In the genomic region with DNA sequence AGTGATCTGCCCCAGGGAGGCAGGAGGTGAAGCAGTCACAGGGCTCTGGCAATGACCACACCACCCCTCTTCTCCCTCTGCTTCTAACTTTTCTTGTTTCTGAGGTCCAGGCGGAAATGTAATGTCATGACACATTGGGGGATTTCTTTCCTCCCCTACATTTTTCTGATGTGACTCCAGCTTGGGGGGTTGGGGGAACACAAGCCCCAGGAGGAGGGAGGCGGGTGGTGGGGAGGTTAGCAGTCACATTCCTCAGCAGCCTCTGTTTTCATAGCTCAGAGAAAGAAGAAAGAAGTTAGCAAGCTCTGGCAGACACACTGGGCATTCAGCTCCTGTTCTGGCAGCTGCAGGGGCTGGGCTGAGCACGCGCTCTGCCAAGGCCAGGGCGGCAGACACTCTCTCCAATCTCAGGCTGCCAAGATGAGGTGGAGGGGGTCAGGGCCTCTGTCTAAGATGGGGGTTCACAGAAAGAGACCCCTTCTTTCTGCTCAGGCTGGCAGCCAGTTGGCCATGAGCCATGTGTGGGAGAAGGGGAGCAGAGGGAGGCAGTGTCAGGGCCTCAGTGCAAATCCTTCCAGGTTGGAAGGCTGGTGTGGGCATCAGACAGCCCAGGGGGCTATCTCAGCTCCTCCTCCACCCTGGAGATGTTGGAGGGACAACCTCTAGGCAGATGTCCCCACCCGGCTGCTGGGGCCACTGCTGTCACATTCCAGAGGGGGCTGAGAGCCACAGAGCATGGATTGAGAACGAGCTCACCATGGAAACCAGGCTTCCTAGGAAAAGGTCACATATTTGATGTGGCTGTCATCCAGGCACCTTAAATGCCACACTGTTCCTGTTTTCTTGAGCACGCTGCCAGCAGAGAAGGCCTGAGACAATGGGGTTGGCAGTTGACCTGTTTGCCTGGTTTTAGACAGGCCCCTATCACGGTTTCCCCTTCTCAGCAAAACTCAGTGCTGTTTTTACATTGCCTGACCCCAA, we compare ENCODE assay signal across 10 cellular contexts. TPM values are rescaled to one million over a fixed set of nuclear protein-coding genes. Genes with fewer than 3 reads are reported as not detected.
A peak's percentile ranks its signal among the peaks of the same experiment; 100 is the strongest.
DNase-seq lines count a peak whose midpoint lies in the region; ATAC-seq, FAIRE-seq and TF ChIP-seq lines count a peak whose summit lies in the region.
"Had no signal": no experiment of that assay in that cellular context is flagged by ENCODE, and none has a peak within 500 bp of the region (broad histone marks: within the 10 kb centered on the region; RNA-seq: fewer than 3 reads in every experiment).

No MANE protein-coding gene starts in this region.

- no peaks in the 10 kb centered on the region for H3K27me3 ChIP-seq in ectodermal cell (ENCODE audit: control insufficient read depth, insufficient read depth, low read length, poor library complexity, severe bottlenecking)
- H3K27me3 ChIP-seq in mucosa of stomach (ENCODE audit: control insufficient read depth, insufficient read depth, low read length), result no peaks in the 10 kb centered on the region

- no peaks in the 10 kb centered on the region for H3K9me3 ChIP-seq in ectodermal cell (ENCODE audit: control insufficient read depth, low read length)
- H3K9me3 ChIP-seq in mucosa of stomach (ENCODE audit: control insufficient read depth, low read length), result no peaks in the 10 kb centered on the region

- H3K27ac ChIP-seq in ectodermal cell (ENCODE audit: insufficient read depth, low read depth, low read length, poor library complexity, severe bottlenecking), result peak overlapping the region; percentile 72

- H3K9ac ChIP-seq in mucosa of stomach (ENCODE audit: low read length), result peak overlapping the region; percentile 5

- no peak for DNase-seq in Right ventricle myocardium inferior (ENCODE audit: missing footprints)
- DNase-seq in cardiac septum (ENCODE audit: low spot score), result no peak
- DNase-seq in activated CD4-positive, alpha-beta T cell treated with anti-CD3 and anti-CD28 coated beads, Interleukin-2, amount 50 U/mL, for 48 hours, result no peak
- DNase-seq in D721Med (ENCODE audit: insufficient read length, low spot score), result no peak

- FAIRE-seq in D721Med (lab: Jason Lieb, UNC), result no peak
- FAIRE-seq: islet of Langerhans had no signal

- H3K4me1 ChIP-seq in ectodermal cell (ENCODE audit: control insufficient read depth, insufficient read depth, low read length), result peaks cover 21% of the 10 kb centered on the region
- peaks cover 28% of the 10 kb centered on the region for H3K4me1 ChIP-seq in mucosa of stomach (ENCODE audit: control insufficient read depth, insufficient read depth, low read length)

- 70 to 73% methylated on average over 9 of the region's 9 CpGs for WGBS in ectodermal cell, 2 experiments

- ATAC-seq in Right ventricle myocardium inferior (peak; percentile 73), GM18498 (IDR thresholded peaks at IDR 0.05; ENCODE audit: unreplicated experiment) (no peak), HG03432 (IDR thresholded peaks at IDR 0.05; ENCODE audit: unreplicated experiment) (no peak)

- no peaks in the 10 kb centered on the region for H3K36me3 ChIP-seq in ectodermal cell (ENCODE audit: control insufficient read depth, insufficient read depth, low read length)
- H3K36me3 ChIP-seq in mucosa of stomach (ENCODE audit: control insufficient read depth, insufficient read depth, low read length), result no peaks in the 10 kb centered on the region

- intact Hi-C loops in Right ventricle myocardium inferior (cut with DNase I) (no loop called here), cardiac septum (cut with DNase I) (no loop called here)

- TF ChIP-seq CTCF in D721Med (IDR thresholded peaks at IDR 0.05; ENCODE audit: insufficient read depth, missing control alignments), result no peak

- H3K4me3 ChIP-seq in ectodermal cell (ENCODE audit: insufficient read depth, low read depth, low read length) (peak overlapping the region; percentile 10), mucosa of stomach (ENCODE audit: low read length) (no peak overlapping the region)

RNA-seq across cellular contexts. Expression of a gene that starts 20.1 kb away (rescaled TPM):
- total RNA-seq in Right ventricle myocardium inferior, result 80.6 TPM
- 71.7 TPM for total RNA-seq in cardiac septum
- 77.4 TPM for polyA plus RNA-seq in ectodermal cell (2013, experiment 1 of 4)
- polyA plus RNA-seq in ectodermal cell (2013, experiment 2 of 4), result 77.8 TPM
- 71.6 TPM for polyA plus RNA-seq in ectodermal cell (2013, experiment 3 of 4)
- 75.4 TPM for polyA plus RNA-seq in ectodermal cell (2013, experiment 4 of 4)

RNA-seq across cellular contexts. Expression of a gene that starts 23.4 kb away (rescaled TPM):
- 20.2 TPM for total RNA-seq in Right ventricle myocardium inferior
- 73.9 TPM for total RNA-seq in cardiac septum
- polyA plus RNA-seq in ectodermal cell (2013, experiment 1 of 4), result 3.5 TPM
- 2.9 TPM for polyA plus RNA-seq in ectodermal cell (2013, experiment 2 of 4)
- 3.7 TPM for polyA plus RNA-seq in ectodermal cell (2013, experiment 3 of 4)
- polyA plus RNA-seq in ectodermal cell (2013, experiment 4 of 4), result 4.0 TPM

RNA-seq across cellular contexts. Expression of a gene that starts 37.0 kb away (rescaled TPM):
- total RNA-seq in Right ventricle myocardium inferior, result not detected
- 0.19 TPM for total RNA-seq in cardiac septum
- not detected for polyA plus RNA-seq in ectodermal cell (2013, experiment 1 of 4)
- not detected for polyA plus RNA-seq in ectodermal cell (2013, experiment 2 of 4)
- not detected for polyA plus RNA-seq in ectodermal cell (2013, experiment 3 of 4)
- polyA plus RNA-seq in ectodermal cell (2013, experiment 4 of 4), result not detected
- total RNA-seq: NCI-H460 had no signal
